9 cellular contexts compared by ENCODE assay signal in genomic region chr11:124174001-124174400, GRCh38. TPM values are rescaled to one million over a fixed set of nuclear protein-coding genes. Genes with fewer than 3 reads are reported as not detected.
DNase-seq lines count a peak whose midpoint lies in the region; ATAC-seq and TF ChIP-seq lines count a peak whose summit lies in the region.
"Had no signal": no experiment of that assay in that cellular context is flagged by ENCODE, and none has a peak within 500 bp of the region (broad histone marks: within the 10 kb centered on the region; RNA-seq: fewer than 3 reads in every experiment).

No MANE protein-coding gene starts in this region.

- no peak for TF ChIP-seq CTCF in brain microvascular endothelial cell (IDR thresholded peaks at IDR 0.05; ENCODE audit: low read depth, low read length, missing control alignments)

- H3K4me3 Mint-ChIP-seq in T-helper 17 cell, result no peak overlapping the region

- DNase-seq in EL (peak; percentile 13), NCI-H1436 (lab: John Stamatoyannopoulos, UW) (peak; percentile 86), brain microvascular endothelial cell (peak; percentile 52), midbrain (lab: John Stamatoyannopoulos, UW) (peak; percentile 35), C1 segment of cervical spinal cord (lab: John Stamatoyannopoulos, UW) (no peak), T-helper 17 cell (no peak)
- DNase-seq in activated CD8-positive, alpha-beta memory T cell treated with anti-CD3 and anti-CD28 coated beads, Interleukin-2, amount 50 U/mL, for 4 hours, result no peak

- H3K27me3 ChIP-seq in brain microvascular endothelial cell (replicated peaks), result no peaks in the 10 kb centered on the region

- no peaks in the 10 kb centered on the region for H3K36me3 ChIP-seq in brain microvascular endothelial cell (replicated peaks)

- H3K4me1 Mint-ChIP-seq in T-helper 17 cell, result no peaks in the 10 kb centered on the region

- H3K4me3 ChIP-seq in brain microvascular endothelial cell (ENCODE audit: low read depth, low read length), result no peak overlapping the region

- in situ Hi-C loops in brain microvascular endothelial cell (cut with HindIII; ENCODE audit: low pct_ligation_motif_present, low sequenced_read_pairs), result no loop called here

- H3K27ac Mint-ChIP-seq in T-helper 17 cell, result no peak overlapping the region

- H3K27me3 Mint-ChIP-seq in T-helper 17 cell, result peaks cover 11% of the 10 kb centered on the region

- no peak for ATAC-seq in T-helper 17 cell
- no peak for ATAC-seq in HG03469 (IDR thresholded peaks at IDR 0.05; ENCODE audit: unreplicated experiment)

- H3K36me3 Mint-ChIP-seq in T-helper 17 cell (ENCODE audit: low read depth), result no peaks in the 10 kb centered on the region

- H3K27ac ChIP-seq in brain microvascular endothelial cell, result no peak overlapping the region

- no peaks in the 10 kb centered on the region for H3K9me3 ChIP-seq in T-helper 17 cell (ENCODE audit: control insufficient read depth, low read length, poor library complexity, severe bottlenecking)

RNA-seq across cellular contexts. Expression of gene OR10D3, which starts 9.1 kb away (rescaled TPM):
- total RNA-seq in T-helper 17 cell, result not detected
- total RNA-seq: T-helper 2 cell treated with Interferon-gamma antibody and Interleukin-4, amounts not matched to agents 100 ng/mL and 5 ng/mL, for 36 hours had no signal

RNA-seq across cellular contexts. Expression of gene VWA5A, which starts 58.8 kb away (rescaled TPM):
- 1 to 10 TPM; 4.7 to 5.4 TPM for total RNA-seq in T-helper 17 cell

Comparison
In these comparisons a context has a peak if more than half of its experiments do, and no peak if none do; other contexts are left out.
1. DNase-seq: peak in EL (single experiment), NCI-H1436 (single experiment), brain microvascular endothelial cell (single experiment) and midbrain (single experiment); none in activated CD8-positive, alpha-beta memory T cell treated with anti-CD3 and anti-CD28 coated beads, Interleukin-2, amount 50 U/mL, for 4 hours (single experiment), C1 segment of cervical spinal cord (0 of 14) and T-helper 17 cell (0 of 3).